8 cellular contexts compared by ENCODE assay signal in the genomic region with DNA sequence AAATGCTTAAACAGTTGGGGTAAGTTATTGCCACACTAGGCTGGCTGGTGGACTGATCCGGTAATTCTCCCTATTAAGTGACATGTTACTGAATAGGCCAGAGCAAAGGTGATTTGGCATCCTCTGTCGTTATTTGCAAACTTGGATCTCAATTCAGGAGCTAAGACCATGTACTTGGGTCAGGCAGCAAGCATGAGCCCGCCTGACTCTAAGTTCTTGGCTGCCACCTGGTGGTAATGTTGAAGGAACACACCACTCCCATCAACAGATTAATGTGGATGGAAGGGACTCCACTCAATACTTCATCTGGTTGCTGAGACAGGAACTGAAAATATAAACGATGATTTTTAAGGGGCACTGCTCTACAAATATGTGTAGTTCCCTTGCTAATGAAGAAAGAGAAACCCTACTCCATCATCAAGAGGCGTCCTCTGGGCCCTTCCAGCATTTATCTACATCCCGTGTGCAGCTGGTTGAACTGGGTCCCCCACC.
A peak's percentile ranks its signal among the peaks of the same experiment; 100 is the strongest.
DNase-seq lines count a peak whose midpoint lies in the region; ATAC-seq, FAIRE-seq and TF ChIP-seq lines count a peak whose summit lies in the region.

No MANE protein-coding gene starts in this region.

- peak; percentile 91 for FAIRE-seq in keratinocyte (lab: Jason Lieb, UNC)

- no peaks in the 10 kb centered on the region for H3K79me2 ChIP-seq in keratinocyte (ENCODE audit: control insufficient read depth, insufficient read depth, low read length)

- CTCF ChIA-PET in A673 (lab: Charles Lee), result interaction anchor here (0.6 to 1.9 kb wide), 6 partner anchors 61 to 1251 kb away, joined by 3 to 17 read pairs (median 4); no protein-coding TSS in a partner anchor
- CTCF ChIA-PET in WTC11 (lab: Charles Lee), result interaction anchor here (0.5 to 1.9 kb wide), 23 partner anchors 8 to 1344 kb away, joined by 3 to 30 read pairs (median 4); a partner anchor contains a TSS

- H2AFZ ChIP-seq in keratinocyte (ENCODE audit: control insufficient read depth, low read length), result no peak overlapping the region

- peaks cover 6% of the 10 kb centered on the region for H3K36me3 Mint-ChIP-seq in WTC11

- H3K27ac ChIP-seq in A673 (ENCODE audit: low read depth, low read length, poor library complexity, severe bottlenecking), result no peak overlapping the region
- H3K27ac ChIP-seq in keratinocyte (ENCODE audit: control insufficient read depth, insufficient read depth, low read length), result no peak overlapping the region

- H3K9me1 ChIP-seq in keratinocyte (ENCODE audit: control insufficient read depth, extremely low read depth, insufficient read depth, low read length), result no peaks in the 10 kb centered on the region

- H3K27ac Mint-ChIP-seq in WTC11, result no peak overlapping the region

- H3K27me3 ChIP-seq in A673 (replicated peaks; ENCODE audit: insufficient read depth, low read depth, low read length, poor library complexity), result no peaks in the 10 kb centered on the region
- H3K27me3 ChIP-seq in keratinocyte (ENCODE audit: control insufficient read depth, extremely low read depth, insufficient read depth, low read length), result no peaks in the 10 kb centered on the region

- peak; percentile 83 for DNase-seq in A673 (ENCODE audit: low spot score)
- peak; percentile 74 for DNase-seq in NCI-H2196 treated with DMSO at 0.1 percent for 48 hours (lab: John Stamatoyannopoulos, UW; ENCODE audit: unreplicated experiment)
- DNase-seq in WTC11 (ENCODE audit: low spot score), result peak; percentile 56
- DNase-seq in cardiac fibroblast (ENCODE audit: low read depth in 2 of 2), result peak; percentile 85 to 90
- peak; percentile 21 for DNase-seq in keratinocyte (ENCODE audit: low read depth, low spot score)
- DNase-seq in stimulated activated CD4-positive, alpha-beta T cell treated with anti-CD3 and anti-CD28 coated beads, Interleukin-2, amount 100 ng/mL, for 4 hours (ENCODE audit: low read depth), result peak; percentile 48

- H3K36me3 ChIP-seq in A673 (ENCODE audit: insufficient read depth, low read length, poor library complexity, severe bottlenecking) (no peaks in the 10 kb centered on the region), keratinocyte (ENCODE audit: control insufficient read depth in 2 of 2, extremely low read depth in 1 of 2, insufficient read depth in 2 of 2, low read length in 2 of 2) (no peaks in the 10 kb centered on the region)

- H3K9me3 ChIP-seq in A673 (ENCODE audit: low read depth, low read length, poor library complexity, severe bottlenecking) (no peaks in the 10 kb centered on the region), keratinocyte (ENCODE audit: control insufficient read depth, low read depth, low read length) (no peaks in the 10 kb centered on the region)

- POLR2A ChIA-PET in A673 (lab: Charles Lee; ENCODE audit: low non-redundant PET), result interaction anchor here (0.6 kb wide), 1 partner anchor 99 kb away, joined by 3 read pairs; no protein-coding TSS in a partner anchor
- POLR2A ChIA-PET in WTC11 (lab: Charles Lee), result no interaction called here

- H3K9me3 Mint-ChIP-seq in WTC11, result peaks cover 16% of the 10 kb centered on the region

- BruUV-seq in A673 (replicated peaks; lab: Mats Ljungman, UMichigan), result no TSS peak

- intact Hi-C loops in A673 (cut with micrococcal nuclease; ENCODE audit: unreplicated experiment), result loop anchor here (1.0 to 10.0 kb wide), 5 partner anchors 125 to 1942 kb away; a partner anchor contains a TSS

- no peaks in the 10 kb centered on the region for H4K20me1 ChIP-seq in keratinocyte (ENCODE audit: control insufficient read depth, extremely low read depth, insufficient read depth, low read length)

- peak; percentile 78 for TF ChIP-seq CTCF in A673 (conservative IDR thresholded peaks at IDR 0.05; ENCODE audit: low read depth, low read length)
- peak; percentile 57 for TF ChIP-seq CTCF in WTC11 (IDR thresholded peaks at IDR 0.05)
- peak; percentile 70 for TF ChIP-seq CTCF in cardiac fibroblast (IDR thresholded peaks at IDR 0.05; ENCODE audit: low read depth, low read length)
- TF ChIP-seq CTCF in keratinocyte (optimal IDR thresholded peaks at IDR 0.05 in 1 of 3, IDR thresholded peaks at IDR 0.05 in 1 of 3, conservative IDR thresholded peaks at IDR 0.05 in 1 of 3; ENCODE audit: extremely low read depth in 1 of 3, insufficient read depth in 2 of 3, low read length in 3 of 3), result peak; percentile 66 to 93 (median 78)

- H3K4me2 ChIP-seq in keratinocyte (ENCODE audit: control insufficient read depth, extremely low read depth, insufficient read depth, low read depth, low read length), result no peak overlapping the region

- ATAC-seq in GM18511 (IDR thresholded peaks at IDR 0.05; ENCODE audit: unreplicated experiment) (peak; percentile 94), HG03103 (IDR thresholded peaks at IDR 0.05; ENCODE audit: low read depth, unreplicated experiment) (peak; percentile 82), WTC11 (peak; percentile 94)

- H3K9ac ChIP-seq in keratinocyte (ENCODE audit: control insufficient read depth, extremely low read depth, insufficient read depth, low read length), result no peak overlapping the region

- dilution Hi-C loops in keratinocyte (cut with MboI; ENCODE audit: extremely low pct_ligation_motif_present, low sequenced_read_pairs), result no loop called here

- peaks cover 31% of the 10 kb centered on the region for H3K4me1 Mint-ChIP-seq in WTC11

- no peak overlapping the region for H3K4me3 Mint-ChIP-seq in WTC11

- H3K4me3 ChIP-seq in A673 (ENCODE audit: low read depth, low read length, poor library complexity, severe bottlenecking), result no peak overlapping the region
- H3K4me3 ChIP-seq in cardiac fibroblast (replicated peaks in 1 of 2; ENCODE audit: low read depth in 2 of 2, low read length in 2 of 2), result no peak overlapping the region
- no peak overlapping the region for H3K4me3 ChIP-seq in keratinocyte (ENCODE audit: control insufficient read depth in 2 of 3, extremely low read depth in 1 of 3, insufficient read depth in 2 of 3, low read depth in 1 of 3, low read length in 3 of 3)

- H3K27me3 Mint-ChIP-seq in WTC11 (ENCODE audit: low read depth), result no peaks in the 10 kb centered on the region

- H3K4me1 ChIP-seq in A673 (ENCODE audit: insufficient read depth, low read length, poor library complexity, severe bottlenecking) (no peaks in the 10 kb centered on the region), keratinocyte (ENCODE audit: control insufficient read depth, extremely low read depth, insufficient read depth, low read length) (no peaks in the 10 kb centered on the region)

TF ChIP-seq in WTC11, 78 proteins besides CTCF, POLR2A, EP300 and RAD21:
- TF ChIP-seq, protein P1, sequence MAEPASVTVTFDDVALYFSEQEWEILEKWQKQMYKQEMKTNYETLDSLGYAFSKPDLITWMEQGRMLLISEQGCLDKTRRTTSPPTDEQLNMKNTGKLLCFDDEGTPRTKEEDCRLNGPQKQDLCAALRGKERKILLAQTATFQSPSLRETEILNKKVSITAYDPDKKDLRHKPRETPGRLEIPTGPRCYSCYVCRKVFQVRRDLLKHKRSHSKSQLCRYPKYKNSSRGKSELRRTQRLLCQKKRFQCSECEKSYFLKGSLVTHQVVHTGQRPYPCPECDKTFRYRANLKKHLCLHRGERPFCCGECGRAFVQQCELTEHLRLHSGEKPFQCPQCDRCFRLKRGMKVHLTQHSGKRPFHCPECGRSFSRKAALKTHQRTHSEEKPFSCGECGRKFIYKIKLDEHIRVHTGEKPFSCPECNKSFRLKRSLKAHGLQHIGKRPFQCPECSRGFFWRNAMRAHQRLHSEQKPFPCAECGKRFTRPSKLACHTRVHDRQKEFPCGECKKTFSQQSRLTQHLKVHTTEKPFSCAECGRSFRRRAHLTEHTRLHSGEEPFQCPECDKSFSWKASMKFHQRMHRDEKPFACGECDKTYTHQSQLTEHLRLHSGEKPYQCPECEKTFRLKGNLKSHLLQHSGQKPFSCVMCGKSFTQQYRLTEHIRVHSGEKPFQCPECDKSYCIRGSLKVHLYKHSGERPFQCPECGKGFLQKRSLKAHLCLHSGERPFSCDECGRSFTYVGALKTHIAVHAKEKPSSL (CRISPR knock-in tag; conservative IDR thresholded peaks at IDR 0.05), result no peak
- 0 out of 2 replicates have a peak, but pooled peaks have one; percentile 25 for TF ChIP-seq SP1 (CRISPR knock-in tag; conservative IDR thresholded peaks at IDR 0.05)

Comparison
In these comparisons a context has a peak if more than half of its experiments do, and no peak if none do; other contexts are left out.
1. DNase-seq: peak in every context shown above with its lines; median percentile 88 in cardiac fibroblast; 83 in A673; 74 in NCI-H2196 treated with DMSO at 0.1 percent for 48 hours; 56 in WTC11; 48 in stimulated activated CD4-positive, alpha-beta T cell treated with anti-CD3 and anti-CD28 coated beads, Interleukin-2, amount 100 ng/mL, for 4 hours; 21 in keratinocyte.